7 cellular contexts compared by ENCODE assay signal in the genomic region with DNA sequence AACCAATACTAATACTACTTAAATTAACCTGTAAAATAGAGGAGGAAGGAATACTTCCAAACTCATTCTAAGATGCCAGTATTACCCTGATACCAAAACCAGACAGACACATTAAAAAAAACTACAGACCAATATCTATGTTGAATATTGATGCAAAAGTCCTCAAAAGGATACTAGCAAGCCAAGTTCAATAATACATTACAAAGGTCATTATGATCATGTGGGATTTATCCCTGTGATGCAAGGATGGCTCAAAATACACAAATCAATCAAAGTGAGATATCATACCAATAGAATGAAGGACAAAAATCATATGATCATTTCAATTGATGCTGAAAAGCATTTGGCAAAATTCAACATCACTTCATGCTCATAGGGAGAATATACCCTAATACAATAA.
"Had no signal": no experiment of that assay in that cellular context is flagged by ENCODE, and none has a peak within 500 bp of the region (broad histone marks: within the 10 kb centered on the region; RNA-seq: fewer than 3 reads in every experiment).

No MANE protein-coding gene starts in this region.

- H3K4me3 ChIP-seq: GM12878 had no signal

- FAIRE-seq: G401.6, GM12878, GM12891, GM12892, GM19239 had no signal

- DNase-seq: GDM1, GF-D8 had no signal

- ATAC-seq: GM12878 had no signal
